Comparison of ENCODE assay signal across 8 cellular contexts in genomic region chr17:73156166-73156840, GRCh38. TPM values are rescaled to one million over a fixed set of nuclear protein-coding genes. Genes with fewer than 3 reads are reported as not detected.
DNase-seq lines count a peak whose midpoint lies in the region; ATAC-seq and TF ChIP-seq lines count a peak whose summit lies in the region.

No MANE protein-coding gene starts in this region.

- DNase-seq in COLO668 (lab: John Stamatoyannopoulos, UW; ENCODE audit: unreplicated experiment): peak; percentile 72
- peak; percentile 47 for DNase-seq in NT2/D1 (ENCODE audit: low read depth, low spot score)
- DNase-seq in activated T-cell treated with anti-CD3 and anti-CD28 coated beads for 48 hours (ENCODE audit: low read depth): peak; percentile 52
- DNase-seq in fibroblast of mammary gland (ENCODE audit: low read depth): peak; percentile 62
- peak; percentile 84 for DNase-seq in neural progenitor cell (ENCODE audit: low spot score)
- DNase-seq in superior temporal gyrus (ENCODE audit: extremely low spot score): peak; percentile 81

- no peak overlapping the region for H3K27ac ChIP-seq in neural progenitor cell

- peak; percentile 80 for TF ChIP-seq CTCF in fibroblast of mammary gland (conservative IDR thresholded peaks at IDR 0.05; ENCODE audit: control insufficient read depth, insufficient read depth, low read depth, low read length)
- TF ChIP-seq CTCF in neural progenitor cell (IDR thresholded peaks at IDR 0.05): peak; percentile 68

- H3K36me3 ChIP-seq in NT2/D1 (ENCODE audit: insufficient read depth, insufficient read length, low read length) (no peaks in the 10 kb centered on the region), neural progenitor cell (no peaks in the 10 kb centered on the region)

- H3K9me3 Mint-ChIP-seq in neural progenitor cell: peaks cover under 1% of the 10 kb centered on the region

- no peaks in the 10 kb centered on the region for H3K27me3 ChIP-seq in NT2/D1 (ENCODE audit: insufficient read depth, insufficient read length)
- no peaks in the 10 kb centered on the region for H3K27me3 ChIP-seq in neural progenitor cell

- H3K4me3 Mint-ChIP-seq in neural progenitor cell: no peak overlapping the region

- H2AFZ ChIP-seq in neural progenitor cell (replicated peaks): peak overlapping the region; percentile 99

- H3K4me3 ChIP-seq in NT2/D1 (ENCODE audit: insufficient read length, low read depth) (no peak overlapping the region), fibroblast of mammary gland (ENCODE audit: control insufficient read depth, low read depth, low read length) (no peak overlapping the region), neural progenitor cell (no peak overlapping the region)

- no peaks in the 10 kb centered on the region for H3K36me3 Mint-ChIP-seq in neural progenitor cell

- H3K27ac Mint-ChIP-seq in neural progenitor cell: peak overlapping the region; percentile 89

- peak overlapping the region; percentile 29 for H3K4me2 ChIP-seq in neural progenitor cell

- peaks cover under 1% of the 10 kb centered on the region for H3K27me3 Mint-ChIP-seq in neural progenitor cell (ENCODE audit: insufficient read depth, low read depth)

- H3K4me1 ChIP-seq in NT2/D1 (ENCODE audit: insufficient read depth, insufficient read length) (peaks cover 14% of the 10 kb centered on the region), neural progenitor cell (peaks cover 39% of the 10 kb centered on the region)

- no peaks in the 10 kb centered on the region for H3K9me3 ChIP-seq in NT2/D1 (ENCODE audit: insufficient read depth, low read length)
- no peaks in the 10 kb centered on the region for H3K9me3 ChIP-seq in neural progenitor cell (ENCODE audit: low read depth)

- H4K20me1 ChIP-seq in neural progenitor cell (ENCODE audit: low read depth): peaks cover 6% of the 10 kb centered on the region

- ATAC-seq in GM19438 (IDR thresholded peaks at IDR 0.05; ENCODE audit: low read depth, unreplicated experiment) (peak; percentile 63), HG03469 (IDR thresholded peaks at IDR 0.05; ENCODE audit: unreplicated experiment) (peak; percentile 59)

- peaks cover 23% of the 10 kb centered on the region for H3F3A ChIP-seq in neural progenitor cell (ENCODE audit: low read depth)

- no peaks in the 10 kb centered on the region for H3K79me2 ChIP-seq in neural progenitor cell (ENCODE audit: low read depth)

- H3K9ac ChIP-seq in NT2/D1 (ENCODE audit: insufficient read length, low read depth) (no peak overlapping the region), neural progenitor cell (no peak overlapping the region)

- H3K4me1 Mint-ChIP-seq in neural progenitor cell: peaks cover 40% of the 10 kb centered on the region

RNA-seq across cellular contexts. Expression of gene SSTR2, which starts 8.5 kb away (rescaled TPM):
- total RNA-seq in neural progenitor cell (ENCODE audit: low replicate concordance): 0.43 and 0.74 TPM in 2 replicates

RNA-seq across cellular contexts. Expression of gene COG1, which starts 36.6 kb away (rescaled TPM):
- 11.7 and 22.9 TPM in 2 replicates for total RNA-seq in neural progenitor cell (ENCODE audit: low replicate concordance)
